Comparison of ENCODE assay signal across 8 cellular contexts in the genomic region with DNA sequence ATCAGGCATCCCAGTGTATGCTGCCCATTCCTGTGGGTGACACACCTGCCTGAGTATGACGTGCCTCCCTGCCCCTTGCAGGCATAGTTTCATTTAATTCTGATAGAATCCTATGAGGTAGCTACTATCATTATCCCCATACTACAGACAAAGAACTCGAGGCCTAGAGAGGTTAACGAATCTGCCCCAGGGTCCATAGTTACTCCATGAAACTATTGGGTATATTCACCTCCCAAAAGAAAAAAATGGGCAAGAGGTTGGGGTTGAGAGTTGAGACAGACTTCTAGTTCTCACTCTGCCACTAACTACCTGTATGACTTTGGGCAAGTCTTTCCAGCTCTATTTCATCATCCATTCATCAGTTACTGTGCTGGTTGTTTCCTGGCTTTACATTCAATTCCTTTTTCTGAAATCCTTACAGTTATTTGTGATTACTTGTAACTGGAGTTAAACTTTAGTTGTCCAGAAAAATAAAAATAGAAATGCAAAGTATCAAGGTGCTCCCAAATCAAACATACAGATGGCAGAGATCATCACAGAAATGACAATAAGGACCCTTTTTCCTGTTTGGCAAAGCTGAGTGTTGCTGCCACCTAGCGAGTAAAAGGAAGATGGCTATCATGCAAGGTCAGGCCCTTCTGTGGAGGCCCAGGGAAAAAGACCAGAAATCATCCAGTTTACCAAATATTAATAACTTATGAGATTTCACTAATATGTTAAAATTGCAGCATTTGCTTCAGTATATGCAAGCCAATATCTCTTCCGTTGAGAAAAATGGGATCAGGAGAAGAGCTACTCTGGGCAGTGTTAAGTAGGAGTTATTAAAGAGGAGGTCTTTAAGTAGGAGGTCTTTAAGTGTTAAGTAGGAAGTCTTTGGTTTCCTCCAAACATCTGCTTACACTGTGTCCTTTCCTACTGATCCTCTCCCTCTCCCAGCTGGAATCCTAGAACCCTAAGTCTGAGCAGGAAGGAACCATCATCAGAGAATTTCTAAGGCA. TPM values are rescaled to one million over a fixed set of nuclear protein-coding genes. Genes with fewer than 3 reads are reported as not detected.
A peak's percentile ranks its signal among the peaks of the same experiment; 100 is the strongest.
DNase-seq lines count a peak whose midpoint lies in the region; ATAC-seq and TF ChIP-seq lines count a peak whose summit lies in the region.

No MANE protein-coding gene starts in this region.

- CTCF ChIA-PET in OCI-LY7 (lab: Charles Lee; ENCODE audit: unreplicated experiment), result no interaction called here

- peak overlapping the region; percentile 80 for H2AFZ ChIP-seq in OCI-LY7 (ENCODE audit: low read length)

- H3K36me3 ChIP-seq in OCI-LY7 (ENCODE audit: insufficient read depth, low read length), result no peaks in the 10 kb centered on the region
- H3K36me3 ChIP-seq in gastroesophageal sphincter, result no peaks in the 10 kb centered on the region

- no peaks in the 10 kb centered on the region for H3K27me3 ChIP-seq in gastroesophageal sphincter

- H3K9me3 ChIP-seq in OCI-LY7 (ENCODE audit: low read length), result no peaks in the 10 kb centered on the region
- no peaks in the 10 kb centered on the region for H3K9me3 ChIP-seq in gastroesophageal sphincter

- ATAC-seq in Right ventricle myocardium superior (ENCODE audit: poor library complexity) (peak; percentile 73), Right ventricle myocardium inferior (no peak), HG02981 (IDR thresholded peaks at IDR 0.05; ENCODE audit: unreplicated experiment) (peak; percentile 54), gastroesophageal sphincter (peak; percentile 60), sciatic nerve (peak; percentile 68), HG02938 (IDR thresholded peaks at IDR 0.05; ENCODE audit: unreplicated experiment) (no peak)

- POLR2A ChIA-PET in OCI-LY7 (lab: Charles Lee), result interaction anchor here (0.6 to 1.2 kb wide), 2 partner anchors 237 to 240 kb away, joined by 3 to 4 read pairs; no protein-coding TSS in a partner anchor

- BruUV-seq in OCI-LY7 (replicated peaks; lab: Mats Ljungman, UMichigan), result no TSS peak

- peaks cover 33% of the 10 kb centered on the region for H3K4me1 ChIP-seq in OCI-LY7 (ENCODE audit: insufficient read depth, low read length, poor library complexity, severe bottlenecking)
- no peaks in the 10 kb centered on the region for H3K4me1 ChIP-seq in gastroesophageal sphincter

- 0 to 44% methylated on average over 2 to 5 of the region's 5 CpGs for WGBS in gastroesophageal sphincter (ENCODE audit: low coverage in 1 of 2), 2 donors

- DNase-seq in Right ventricle myocardium superior (no peak), Right ventricle myocardium inferior (ENCODE audit: missing footprints) (no peak), OCI-LY7 (ENCODE audit: low spot score) (peak; percentile 63), activated T-helper 1 cell treated with Interleukin-2 at 50 U/mL for 16 hours (ENCODE audit: low read depth) (peak; percentile 4), sciatic nerve (ENCODE audit: low spot score) (peak; percentile 62)

- intact Hi-C loops in Right ventricle myocardium superior (cut with DNase I) (loop anchor here (5.0 to 10.0 kb wide), 2 partner anchors 104 to 241 kb away; no protein-coding TSS in a partner anchor), Right ventricle myocardium inferior (cut with DNase I) (loop anchor here (1.0 to 2.0 kb wide), 2 partner anchors 98 to 240 kb away; no protein-coding TSS in a partner anchor), OCI-LY7 (cut with micrococcal nuclease; ENCODE audit: unreplicated experiment) (loop anchor here (5.0 kb wide), 2 partner anchors 106 to 236 kb away; no protein-coding TSS in a partner anchor), sciatic nerve (cut with DNase I) (no loop called here)

- TF ChIP-seq EP300 in gastroesophageal sphincter (IDR thresholded peaks at IDR 0.05), result no peak

- no peaks in the 10 kb centered on the region for H3K9me2 ChIP-seq in OCI-LY7 (ENCODE audit: insufficient read depth, low read length)

- no peak overlapping the region for H3K4me2 ChIP-seq in OCI-LY7 (ENCODE audit: low read length)

- H3K4me3 ChIP-seq in OCI-LY7 (ENCODE audit: low read depth, low read length, poor library complexity, severe bottlenecking), result no peak overlapping the region
- H3K4me3 ChIP-seq in gastroesophageal sphincter, result no peak overlapping the region

- no peak for TF ChIP-seq POLR2A in gastroesophageal sphincter (IDR thresholded peaks at IDR 0.05)

- H3K27ac ChIP-seq in OCI-LY7 (ENCODE audit: low read depth, low read length, poor library complexity, severe bottlenecking) (no peak overlapping the region), gastroesophageal sphincter (no peak overlapping the region)

- peak; percentile 84 for TF ChIP-seq CTCF in OCI-LY7 (conservative IDR thresholded peaks at IDR 0.05; ENCODE audit: low read length)
- TF ChIP-seq CTCF in gastroesophageal sphincter (IDR thresholded peaks at IDR 0.05), result peak; percentile 47 to 83 (median 62)

- no peaks in the 10 kb centered on the region for H4K20me1 ChIP-seq in OCI-LY7 (ENCODE audit: insufficient read depth, low read length)

- no peaks in the 10 kb centered on the region for H3K79me2 ChIP-seq in OCI-LY7 (ENCODE audit: insufficient read depth, low read depth, low read length)

RNA-seq across cellular contexts. Expression of gene MAP7D3, which starts 17.1 kb away (rescaled TPM):
- 11.4 TPM for total RNA-seq in Right ventricle myocardium superior
- 13.5 TPM for total RNA-seq in Right ventricle myocardium inferior
- 7.7 and 11.9 TPM in 2 replicates for total RNA-seq in OCI-LY7 (2014; rRNA removed; shearing (Covaris generic))
- total RNA-seq in OCI-LY7 (2022), result 15.6 and 16.5 TPM in 2 replicates
- total RNA-seq in gastroesophageal sphincter, result 10 to 100 TPM; 17.1 to 30.5 (median 23.0) TPM
- 17.2 TPM for total RNA-seq in sciatic nerve

RNA-seq across cellular contexts. Expression of gene ADGRG4, which starts 32.4 kb away (rescaled TPM):
- total RNA-seq in Right ventricle myocardium superior (not detected), Right ventricle myocardium inferior (not detected), OCI-LY7 (2022) (not detected in 2 replicates), gastroesophageal sphincter (1 to 10 TPM in 1 of 4 donors, under 1 TPM in 2, not detected in 1; 0.04 to 3.2 (median 0.16) TPM), sciatic nerve (0.18 TPM)
- not detected in 2 replicates for total RNA-seq in OCI-LY7 (2014; rRNA removed; shearing (Covaris generic))

Comparison
In these comparisons a context has a peak if more than half of its experiments do, and no peak if none do; other contexts are left out.
1. ATAC-seq: peak in Right ventricle myocardium superior (single experiment), HG02981 (single experiment), gastroesophageal sphincter (single experiment) and sciatic nerve (single experiment); none in Right ventricle myocardium inferior (single experiment) and HG02938 (single experiment).
2. DNase-seq: peak in OCI-LY7 (single experiment), activated T-helper 1 cell treated with Interleukin-2 at 50 U/mL for 16 hours (single experiment) and sciatic nerve (single experiment); none in Right ventricle myocardium superior (single experiment) and Right ventricle myocardium inferior (single experiment).